ENCODE assay signal across 8 cellular contexts in the genomic region with DNA sequence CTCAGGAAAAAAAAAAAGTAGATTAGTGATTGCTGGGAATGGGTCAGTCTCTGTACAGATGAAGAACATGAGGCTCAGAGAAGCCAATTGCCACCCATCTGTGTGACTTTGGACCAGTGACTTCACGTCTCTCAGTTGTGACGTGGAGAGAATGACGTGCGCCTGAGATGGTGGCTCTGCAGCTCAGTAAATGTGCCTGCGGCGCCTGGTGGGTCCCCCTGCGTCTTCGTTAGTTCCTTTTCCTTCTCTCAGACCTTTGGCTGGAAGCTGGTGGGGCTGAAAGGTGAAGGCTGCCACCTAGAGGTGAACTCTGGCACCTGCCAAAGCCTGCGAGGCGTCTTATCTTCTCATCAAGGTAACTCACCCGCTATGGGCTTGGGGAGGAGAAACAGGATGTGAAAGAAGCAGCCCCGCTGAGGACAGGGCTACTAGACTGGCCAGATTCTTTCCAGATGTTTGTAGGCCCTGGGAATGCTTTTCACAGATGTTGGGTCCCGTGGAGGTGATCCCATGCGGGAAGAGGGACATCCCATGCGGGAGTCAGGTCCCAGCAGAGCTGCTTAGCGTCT. TPM values are rescaled to one million over a fixed set of nuclear protein-coding genes. Genes with fewer than 3 reads are reported as not detected.
A peak's percentile ranks its signal among the peaks of the same experiment; 100 is the strongest.
DNase-seq lines count a peak whose midpoint lies in the region; ATAC-seq and TF ChIP-seq lines count a peak whose summit lies in the region.

No MANE protein-coding gene starts in this region.

- H3K36me3 Mint-ChIP-seq in T-helper 1 cell treated with Interleukin-12 subunit alpha and Interleukin-12 subunit beta and Interleukin-4 antibody, amounts not matched to agents 30 μg/mL and 1 μg/mL, for 36 hours (ENCODE audit: low read depth) = no peaks in the 10 kb centered on the region

- ATAC-seq in HG02973 (IDR thresholded peaks at IDR 0.05; ENCODE audit: unreplicated experiment) (peak; percentile 73), sciatic nerve (peak; percentile 87)

- in situ Hi-C loops in GM13977 (cut with MboI; ENCODE audit: low pct_unique_long_range_greater_than_20kb, low sequenced_read_pairs, unreplicated experiment) = loop anchor here (10.0 kb wide), 1 partner anchor 205 kb away; a partner anchor contains a TSS

- intact Hi-C loops in sciatic nerve (cut with DNase I) = no loop called here

- peak overlapping the region; percentile 58 for H3K27ac Mint-ChIP-seq in T-helper 1 cell treated with Interleukin-12 subunit alpha and Interleukin-12 subunit beta and Interleukin-4 antibody, amounts not matched to agents 30 μg/mL and 1 μg/mL, for 36 hours

- peak overlapping the region; percentile 72 for H3K9ac ChIP-seq in adipocyte (ENCODE audit: low read length)

- H3K27me3 ChIP-seq in adipocyte (replicated peaks; ENCODE audit: control insufficient read depth, insufficient read depth, low read length) (no peaks in the 10 kb centered on the region), right atrium auricular region (no peaks in the 10 kb centered on the region)

- H3K9me3 ChIP-seq in adipocyte (ENCODE audit: control insufficient read depth, low read length) (no peaks in the 10 kb centered on the region), right atrium auricular region (no peaks in the 10 kb centered on the region)

- TF ChIP-seq CTCF in GM13977 (IDR thresholded peaks at IDR 0.05; ENCODE audit: extremely low read depth, insufficient read depth, missing control alignments) (peak; percentile 85), right atrium auricular region (IDR thresholded peaks at IDR 0.05) (peak; percentile 82 to 92)

- DNase-seq in GM13977 (ENCODE audit: low spot score) (peak; percentile 87), NCI-H2029 (lab: John Stamatoyannopoulos, UW) (peak; percentile 84), adipocyte (ENCODE audit: low read depth) (peak; percentile 94), right atrium auricular region (ENCODE audit: low spot score) (peak; percentile 94), sciatic nerve (ENCODE audit: low spot score) (peak; percentile 91), cortex of kidney (lab: John Stamatoyannopoulos, UW) (no peak)

- H3K27me3 Mint-ChIP-seq in T-helper 1 cell treated with Interleukin-12 subunit alpha and Interleukin-12 subunit beta and Interleukin-4 antibody, amounts not matched to agents 30 μg/mL and 1 μg/mL, for 36 hours (ENCODE audit: low read depth) = peaks cover 4% of the 10 kb centered on the region

- H3K4me1 ChIP-seq in adipocyte (ENCODE audit: control insufficient read depth, insufficient read depth, low read length) (peaks cover 12% of the 10 kb centered on the region), right atrium auricular region (peaks cover 0 to 10% of the 10 kb centered on the region in 2 donors)

- H3K36me3 ChIP-seq in adipocyte (ENCODE audit: control insufficient read depth, insufficient read depth, low read length, severe bottlenecking) (no peaks in the 10 kb centered on the region), right atrium auricular region (no peaks in the 10 kb centered on the region)

- H3K4me3 ChIP-seq in adipocyte (ENCODE audit: low read length) (peak overlapping the region; percentile 73), right atrium auricular region (peak overlapping the region in 1 of 2 donors; percentile 15)

- no peaks in the 10 kb centered on the region for H3K9me3 Mint-ChIP-seq in T-helper 1 cell treated with Interleukin-12 subunit alpha and Interleukin-12 subunit beta and Interleukin-4 antibody, amounts not matched to agents 30 μg/mL and 1 μg/mL, for 36 hours

- peaks cover 11% of the 10 kb centered on the region for H3K4me1 Mint-ChIP-seq in T-helper 1 cell treated with Interleukin-12 subunit alpha and Interleukin-12 subunit beta and Interleukin-4 antibody, amounts not matched to agents 30 μg/mL and 1 μg/mL, for 36 hours (ENCODE audit: low read depth)

- no peak overlapping the region for H3K4me3 Mint-ChIP-seq in T-helper 1 cell treated with Interleukin-12 subunit alpha and Interleukin-12 subunit beta and Interleukin-4 antibody, amounts not matched to agents 30 μg/mL and 1 μg/mL, for 36 hours

- no peak overlapping the region for H3K27ac ChIP-seq in right atrium auricular region

RNA-seq across cellular contexts. Expression of a gene that starts 8.7 kb away (rescaled TPM):
- total RNA-seq in right atrium auricular region = under 1 TPM; 0.20 to 0.33 TPM
- 2.1 TPM for total RNA-seq in sciatic nerve

RNA-seq across cellular contexts. Expression of a gene that starts 19.5 kb away (rescaled TPM):
- total RNA-seq in right atrium auricular region = 100 to 1,000 TPM; 145 to 357 TPM
- 289 TPM for total RNA-seq in sciatic nerve

RNA-seq across cellular contexts. Expression of a gene that starts 55.8 kb away (rescaled TPM):
- total RNA-seq in right atrium auricular region = 10 to 100 TPM; 38.6 to 47.2 TPM
- total RNA-seq in sciatic nerve = 109 TPM
